Comparison of ENCODE assay signal across 1 cellular context in genomic region chr16:84931107-84931494, GRCh38.
TF ChIP-seq lines count a peak whose summit lies in the region.

No MANE protein-coding gene starts in this region.

TF ChIP-seq in IMR-90, 13 proteins besides CTCF, POLR2A, EP300 and RAD21:
- TF ChIP-seq FOS (IDR thresholded peaks at IDR 0.05; ENCODE audit: low read depth, low read length) (no peak), CEBPB (IDR thresholded peaks at IDR 0.05; ENCODE audit: low read depth, low read length) (no peak), USF2 (IDR thresholded peaks at IDR 0.05; ENCODE audit: low read depth, low read length) (no peak), MAFK (IDR thresholded peaks at IDR 0.05; ENCODE audit: low read depth, low read length) (no peak), SMC3 (IDR thresholded peaks at IDR 0.05; ENCODE audit: low read depth, low read length) (no peak), CHD1 (IDR thresholded peaks at IDR 0.05; ENCODE audit: low read depth, low read length) (no peak), ELK1 (IDR thresholded peaks at IDR 0.05; ENCODE audit: borderline replicate concordance, low read depth, low read length) (no peak)
